8 cellular contexts compared by ENCODE assay signal in genomic region chr15:45705510-45706473, GRCh38.
DNase-seq lines count a peak whose midpoint lies in the region; TF ChIP-seq lines count a peak whose summit lies in the region.

No MANE protein-coding gene starts in this region.

- DNase-seq in G401 (ENCODE audit: low spot score) (peak; percentile 88), HCEC 1CT (peak; percentile 81), M059J (ENCODE audit: low read depth) (peak; percentile 78), SHP77 treated with DMSO at 0.1 percent for 48 hours (lab: John Stamatoyannopoulos, UW) (peak; percentile 75), globus pallidus (ENCODE audit: low spot score) (peak; percentile 83), occipital lobe (lab: John Stamatoyannopoulos, UW) (peak; percentile 67), suprapubic skin (ENCODE audit: low spot score in 2 of 2) (peak in 1 of 2 donors; percentile 76)
- DNase-seq in activated naive CD4-positive, alpha-beta T cell treated with Interleukin-2 at 50 U/mL for 16 hours, result peak; percentile 66

- TF ChIP-seq EP300 in suprapubic skin (IDR thresholded peaks at IDR 0.05), result no peak

- peaks cover 13% of the 10 kb centered on the region for H3K4me1 ChIP-seq in suprapubic skin

- H3K27ac ChIP-seq in suprapubic skin, result no peak overlapping the region

- WGBS in suprapubic skin, result 2% methylated on average over 15 of the region's 15 CpGs

- no peaks in the 10 kb centered on the region for H3K9me3 ChIP-seq in suprapubic skin

- H3K36me3 ChIP-seq in suprapubic skin, result no peaks in the 10 kb centered on the region

- TF ChIP-seq POLR2A in suprapubic skin (IDR thresholded peaks at IDR 0.05), result no peak

- in situ Hi-C loops in G401 (cut with HindIII; ENCODE audit: low sequenced_read_pairs), result no loop called here

- TF ChIP-seq CTCF in suprapubic skin (IDR thresholded peaks at IDR 0.05), result peak; percentile 75 to 87

- H3K4me3 ChIP-seq in suprapubic skin, result peak overlapping the region; percentile 60

- no peaks in the 10 kb centered on the region for H3K27me3 ChIP-seq in suprapubic skin
